Comparison of ENCODE assay signal across 27 cellular contexts in the genomic region with DNA sequence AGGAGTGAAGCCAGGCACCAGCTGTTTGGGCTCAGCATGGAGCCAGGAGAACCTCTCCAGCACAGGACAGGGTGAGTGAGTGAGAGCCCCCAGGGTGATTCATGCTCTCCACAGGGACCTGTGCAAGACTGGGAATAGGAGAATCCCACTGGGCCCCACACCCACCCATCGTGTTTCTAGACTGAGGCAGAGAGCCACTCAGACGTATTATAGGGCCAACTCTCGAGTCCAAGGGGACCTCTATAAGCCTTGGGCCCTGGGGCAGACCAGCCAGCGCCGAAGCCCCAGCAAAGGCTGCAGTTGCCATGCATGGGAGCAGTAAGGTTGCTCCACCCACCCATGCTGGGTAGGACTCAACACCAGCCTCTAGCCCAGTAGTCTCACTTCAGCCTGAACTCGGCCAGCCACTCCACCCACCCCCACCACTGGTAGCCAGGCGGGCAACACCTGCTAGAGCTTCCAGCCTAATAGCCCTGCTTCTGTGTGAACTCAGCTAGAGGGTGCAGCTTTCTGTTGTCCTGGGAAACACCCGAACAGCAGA. TPM values are rescaled to one million over a fixed set of nuclear protein-coding genes. Genes with fewer than 3 reads are reported as not detected.
"Had no signal": no experiment of that assay in that cellular context is flagged by ENCODE, and none has a peak within 500 bp of the region (broad histone marks: within the 10 kb centered on the region; RNA-seq: fewer than 3 reads in every experiment).

No MANE protein-coding gene starts in this region.

- H3K4me1 Mint-ChIP-seq: activated naive CD8-positive, alpha-beta T cell treated with anti-CD3 and anti-CD28 coated beads, Interleukin-2, amount 10 ng/mL, durations not matched to agents 7 days and 5 days; mesothelial cell of epicardium had no signal

- H3K4me3 Mint-ChIP-seq: activated naive CD4-positive, alpha-beta T cell treated with anti-CD3 and anti-CD28 coated beads for 36 hours; activated naive CD8-positive, alpha-beta T cell treated with anti-CD3 and anti-CD28 coated beads, Interleukin-2, amount 10 ng/mL, durations not matched to agents 7 days and 5 days; mesothelial cell of epicardium; stimulated activated naive CD8-positive, alpha-beta T cell treated with anti-CD3 and anti-CD28 coated beads, Interleukin-15, Interleukin-2, amounts not matched to agents 100 ng/mL and 50 ng/mL, for 24 hours had no signal

- H3K9me3 ChIP-seq: gastroesophageal sphincter, thoracic aorta had no signal

- H3K4me1 ChIP-seq: spleen had no signal

- DNase-seq: activated CD4-positive, alpha-beta T cell treated with anti-CD3 and anti-CD28 coated beads for 4 hours; activated CD4-positive, alpha-beta T cell treated with anti-CD3 and anti-CD28 coated beads, Interleukin-2, amount 50 U/mL, for 4 hours; activated effector memory CD4-positive, alpha-beta T cell treated with Interleukin-2 at 50 U/mL for 16 hours; activated naive CD4-positive, alpha-beta T cell treated with anti-CD3 and anti-CD28 coated beads for 36 hours; activated naive CD8-positive, alpha-beta T cell treated with anti-CD3 and anti-CD28 coated beads, Interleukin-2, amount 10 ng/mL, durations not matched to agents 7 days and 5 days; amniotic stem cell; caudate nucleus; cortex of kidney; head of caudate nucleus; hippocampal formation; left colon; mammary epithelial cell; naive B cell; occipital lobe; posterior cingulate gyrus; right cardiac atrium; spleen; stimulated activated CD4-positive, alpha-beta T cell treated with anti-CD3 and anti-CD28 coated beads, Interleukin-2, amount 100 ng/mL, for 48 hours; trophoblast cell had no signal

- H3K4me3 ChIP-seq: gastroesophageal sphincter, spleen, thoracic aorta had no signal

- FAIRE-seq: endothelial cell of umbilical vein, keratinocyte had no signal

- ATAC-seq: gastroesophageal sphincter, left colon had no signal

- H3K27me3 ChIP-seq: gastroesophageal sphincter, spleen had no signal

- H3K27ac Mint-ChIP-seq: activated naive CD4-positive, alpha-beta T cell treated with anti-CD3 and anti-CD28 coated beads for 36 hours; activated naive CD8-positive, alpha-beta T cell treated with anti-CD3 and anti-CD28 coated beads, Interleukin-2, amount 10 ng/mL, durations not matched to agents 7 days and 5 days; mesothelial cell of epicardium; stimulated activated naive CD8-positive, alpha-beta T cell treated with anti-CD3 and anti-CD28 coated beads, Interleukin-15, Interleukin-2, amounts not matched to agents 100 ng/mL and 50 ng/mL, for 24 hours had no signal

- H3K27ac ChIP-seq: gastroesophageal sphincter, spleen, thoracic aorta had no signal

- H3K27me3 Mint-ChIP-seq: naive B cell; stimulated activated naive CD8-positive, alpha-beta T cell treated with anti-CD3 and anti-CD28 coated beads, Interleukin-15, Interleukin-2, amounts not matched to agents 100 ng/mL and 50 ng/mL, for 24 hours had no signal

RNA-seq across cellular contexts. Expression of gene PFN4, which starts 19.0 kb away (rescaled TPM):
- total RNA-seq: activated naive CD8-positive, alpha-beta T cell treated with anti-CD3 and anti-CD28 coated beads, Interleukin-2, amount 10 ng/mL, durations not matched to agents 7 days and 5 days; left colon; T-helper 1 cell treated with Interleukin-12 subunit alpha and Interleukin-12 subunit beta and Interleukin-4 antibody, amounts not matched to agents 30 ng/mL and 1 ng/mL, for 36 hours had no signal
- polyA plus RNA-seq: neural cell had no signal
